36 cellular contexts compared by ENCODE assay signal in the genomic region with DNA sequence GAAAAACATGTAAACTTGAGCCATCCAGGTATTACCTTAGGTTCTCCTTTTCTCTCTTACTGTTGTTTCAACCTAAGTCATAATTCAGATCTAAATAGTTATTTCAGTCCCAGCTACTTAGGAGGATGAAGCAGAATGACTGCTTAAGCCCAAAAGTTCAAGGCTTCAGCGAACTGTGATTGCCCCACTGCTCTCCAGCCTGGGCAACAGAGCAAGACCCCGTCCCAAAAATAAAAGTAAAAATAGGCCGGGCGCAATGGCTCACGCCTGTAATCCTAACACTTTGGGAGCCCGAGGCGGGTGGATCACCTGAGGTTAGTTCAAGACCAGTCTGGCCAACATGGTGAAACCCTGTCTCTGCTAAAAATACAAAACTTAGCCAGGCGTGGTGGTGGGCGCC. TPM values are rescaled to one million over a fixed set of nuclear protein-coding genes. Genes with fewer than 3 reads are reported as not detected.
"Had no signal": no experiment of that assay in that cellular context is flagged by ENCODE, and none has a peak within 500 bp of the region (broad histone marks: within the 10 kb centered on the region; RNA-seq: fewer than 3 reads in every experiment).

No MANE protein-coding gene starts in this region.

- H3K36me3 ChIP-seq: neutrophil, ovary, spleen, suprapubic skin, tibial artery, transverse colon, upper lobe of right lung, uterus had no signal

- DNase-seq: naive B cell; naive thymus-derived CD8-positive, alpha-beta T cell; nephron progenitor cell; nucleus accumbens; ovary; posterior cingulate gyrus; psoas muscle; right cardiac atrium; stimulated activated CD4-positive, alpha-beta T cell treated with anti-CD3 and anti-CD28 coated beads, Interleukin-12 subunit alpha, Interleukin-12 subunit beta, amount 100 ng/mL, for 4 hours; stimulated activated CD4-positive, alpha-beta T cell treated with anti-CD3 and anti-CD28 coated beads, Interleukin-1b, Interleukin-23, amount 100 ng/mL, for 48 hours; stimulated activated CD4-positive, alpha-beta T cell treated with anti-CD3 and anti-CD28 coated beads, Interleukin-4, amount 100 ng/mL, for 1 hour; stimulated activated CD4-positive, alpha-beta T cell treated with anti-CD3 and anti-CD28 coated beads, Interleukin-4, amount 100 ng/mL, for 4 hours; stimulated activated CD8-positive, alpha-beta memory T cell treated with anti-CD3 and anti-CD28 coated beads, Interleukin-4, amount 100 ng/mL, for 48 hours; stimulated activated naive CD4-positive, alpha-beta T cell; stimulated activated naive CD8-positive, alpha-beta T cell treated with anti-CD3 and anti-CD28 coated beads, Interleukin-15, amount 100 ng/mL, for 72 hours; stimulated activated naive CD8-positive, alpha-beta T cell treated with anti-CD3 and anti-CD28 coated beads, Interleukin-15, Interleukin-2, amounts not matched to agents 100 U/mL and 50 U/mL, for 24 hours; substantia nigra; testis; tibial artery; transverse colon; upper lobe of right lung; uterus had no signal

- H3K27ac ChIP-seq: neutrophil, ovary, parathyroid adenoma, psoas muscle, skin epidermis, spleen, suprapubic skin, testis, tibial artery, transverse colon, upper lobe of right lung, uterus had no signal

- ATAC-seq: naive thymus-derived CD8-positive, alpha-beta T cell; natural killer cell treated with Interleukin-12 subunit alpha and Interleukin-12 subunit beta and Interleukin-15 and Interleukin-18, amount 100 ng/mL, for 72 hours; psoas muscle; right cardiac atrium; sciatic nerve; stimulated activated memory B cell treated with anti-CD40 and anti-IgM and Interleukin-4, amounts not matched to agents 10 μg/mL and 1 μg/mL and 100 μg/mL, for 72 hours; stimulated activated naive CD8-positive, alpha-beta T cell treated with anti-CD3 and anti-CD28 coated beads, Interleukin-15, amount 100 ng/mL, for 72 hours; stimulated activated naive CD8-positive, alpha-beta T cell treated with anti-CD3 and anti-CD28 coated beads, Interleukin-15, Interleukin-2, amounts not matched to agents 100 U/mL and 50 U/mL, for 24 hours; upper lobe of right lung had no signal

- H3K4me3 ChIP-seq: ovary, psoas muscle, skin epidermis, smooth muscle cell, spleen, suprapubic skin, testis, tibial artery, transverse colon, upper lobe of right lung, uterus had no signal

- H3K4me2 ChIP-seq: smooth muscle cell had no signal

- H3K79me2 ChIP-seq: parathyroid adenoma had no signal

- H2AFZ ChIP-seq: parathyroid adenoma had no signal

- H3K9me3 ChIP-seq: neutrophil, ovary, psoas muscle, spleen, suprapubic skin, testis, tibial artery, transverse colon, upper lobe of right lung, uterus had no signal

- H3K4me1 ChIP-seq: parathyroid adenoma, psoas muscle, testis, tibial artery, upper lobe of right lung, uterus had no signal

- H3K9ac ChIP-seq: parathyroid adenoma had no signal

- H3K27me3 ChIP-seq: ovary, testis, uterus had no signal

RNA-seq across cellular contexts. Expression of a gene that starts 9.6 kb away (rescaled TPM):
- total RNA-seq: naive thymus-derived CD8-positive, alpha-beta T cell; natural killer cell treated with Interleukin-12 subunit alpha and Interleukin-12 subunit beta and Interleukin-15 and Interleukin-18, amount 100 ng/mL, for 72 hours; neural crest cell; progenitor cell of endocrine pancreas; psoas muscle; right cardiac atrium; sciatic nerve; spleen; transverse colon; upper lobe of right lung; urinary bladder had no signal
- polyA plus RNA-seq: naive thymus-derived CD8-positive, alpha-beta T cell; psoas muscle; right cardiac atrium; spleen; urinary bladder had no signal

RNA-seq across cellular contexts. Expression of a gene that starts 55.8 kb away (rescaled TPM):
- total RNA-seq: naive thymus-derived CD8-positive, alpha-beta T cell; natural killer cell treated with Interleukin-12 subunit alpha and Interleukin-12 subunit beta and Interleukin-15 and Interleukin-18, amount 100 ng/mL, for 72 hours; neural crest cell; omental fat pad; psoas muscle; renal cortical epithelial cell; right cardiac atrium; sciatic nerve; smooth muscle cell; upper lobe of right lung; uterus had no signal
- polyA plus RNA-seq: naive thymus-derived CD8-positive, alpha-beta T cell; ovary; psoas muscle; right cardiac atrium; smooth muscle cell had no signal
